ENCODE assay signal across 11 cellular contexts in genomic region chr12:121610239-121611149, GRCh38. TPM values are rescaled to one million over a fixed set of nuclear protein-coding genes. Genes with fewer than 3 reads are reported as not detected.
DNase-seq lines count a peak whose midpoint lies in the region; ATAC-seq and TF ChIP-seq lines count a peak whose summit lies in the region.
"Had no signal": no experiment of that assay in that cellular context is flagged by ENCODE, and none has a peak within 500 bp of the region (broad histone marks: within the 10 kb centered on the region; RNA-seq: fewer than 3 reads in every experiment).

No MANE protein-coding gene starts in this region.

- H3K27me3 Mint-ChIP-seq in activated CD4-positive, alpha-beta memory T cell treated with anti-CD3 and anti-CD28 coated beads for 36 hours: no peaks in the 10 kb centered on the region
- no peaks in the 10 kb centered on the region for H3K27me3 Mint-ChIP-seq in activated CD4-positive, alpha-beta memory T cell treated with anti-CD3 and anti-CD28 coated beads, Interleukin-2, amount 10 ng/mL, durations not matched to agents 7 days and 5 days
- no peaks in the 10 kb centered on the region for H3K27me3 Mint-ChIP-seq in type B pancreatic cell
- H3K27me3 Mint-ChIP-seq: activated B cell treated with CpG ODN at 0.5 μM for 24 hours had no signal

- H3K27ac ChIP-seq in coronary artery: peak overlapping the region; percentile 52 to 79
- H3K27ac ChIP-seq in muscle layer of duodenum (ENCODE audit: low read length): peak overlapping the region; percentile 61
- H3K27ac ChIP-seq: neutrophil had no signal

- H3K4me3 ChIP-seq in coronary artery (no peak overlapping the region), muscle layer of duodenum (ENCODE audit: low read depth in 1 of 2, low read length in 2 of 2) (no peak overlapping the region)

- ATAC-seq in HG03432 (IDR thresholded peaks at IDR 0.05; ENCODE audit: unreplicated experiment): no peak
- ATAC-seq in HG02763 (IDR thresholded peaks at IDR 0.05; ENCODE audit: unreplicated experiment): no peak

- H3K9me3 ChIP-seq in muscle layer of duodenum (ENCODE audit: control insufficient read depth in 1 of 2, low read length in 2 of 2): no peaks in the 10 kb centered on the region
- H3K9me3 ChIP-seq: neutrophil had no signal

- no peaks in the 10 kb centered on the region for H3K9me3 Mint-ChIP-seq in activated CD4-positive, alpha-beta memory T cell treated with anti-CD3 and anti-CD28 coated beads for 36 hours
- H3K9me3 Mint-ChIP-seq in activated CD4-positive, alpha-beta memory T cell treated with anti-CD3 and anti-CD28 coated beads, Interleukin-2, amount 10 ng/mL, durations not matched to agents 7 days and 5 days: no peaks in the 10 kb centered on the region
- H3K9me3 Mint-ChIP-seq in type B pancreatic cell: peaks cover 4% of the 10 kb centered on the region
- H3K9me3 Mint-ChIP-seq: activated B cell treated with CpG ODN at 0.5 μM for 24 hours had no signal

- no peaks in the 10 kb centered on the region for H3K36me3 Mint-ChIP-seq in activated CD4-positive, alpha-beta memory T cell treated with anti-CD3 and anti-CD28 coated beads for 36 hours
- no peaks in the 10 kb centered on the region for H3K36me3 Mint-ChIP-seq in activated CD4-positive, alpha-beta memory T cell treated with anti-CD3 and anti-CD28 coated beads, Interleukin-2, amount 10 ng/mL, durations not matched to agents 7 days and 5 days (ENCODE audit: low read depth)
- H3K36me3 Mint-ChIP-seq in type B pancreatic cell: no peaks in the 10 kb centered on the region

- TF ChIP-seq CTCF in coronary artery (IDR thresholded peaks at IDR 0.05) (no peak), type B pancreatic cell (conservative IDR thresholded peaks at IDR 0.05) (no peak)

- H3K27ac Mint-ChIP-seq in activated CD4-positive, alpha-beta memory T cell treated with anti-CD3 and anti-CD28 coated beads for 36 hours: peak overlapping the region; percentile 16
- H3K27ac Mint-ChIP-seq in activated CD4-positive, alpha-beta memory T cell treated with anti-CD3 and anti-CD28 coated beads, Interleukin-2, amount 10 ng/mL, durations not matched to agents 7 days and 5 days: no peak overlapping the region
- peak overlapping the region; percentile 9 for H3K27ac Mint-ChIP-seq in type B pancreatic cell
- H3K27ac Mint-ChIP-seq: activated B cell treated with CpG ODN at 0.5 μM for 24 hours had no signal

- intact Hi-C loops in activated CD4-positive, alpha-beta memory T cell treated with anti-CD3 and anti-CD28 coated beads for 36 hours (cut with micrococcal nuclease): no loop called here

- H3K27me3 ChIP-seq in muscle layer of duodenum (ENCODE audit: low read depth, low read length): no peaks in the 10 kb centered on the region
- H3K27me3 ChIP-seq: neutrophil had no signal

- CTCF ChIA-PET in activated CD4-positive, alpha-beta memory T cell treated with anti-CD3 and anti-CD28 coated beads for 36 hours (lab: Charles Lee): interaction anchor here (0.8 to 1.7 kb wide), 2 partner anchors 15 to 110 kb away, joined by 3 to 4 read pairs; no protein-coding TSS in a partner anchor
- CTCF ChIA-PET in activated CD4-positive, alpha-beta memory T cell treated with anti-CD3 and anti-CD28 coated beads, Interleukin-2, amount 10 ng/mL, durations not matched to agents 7 days and 5 days (lab: Charles Lee): no interaction called here

- H3K4me1 ChIP-seq in muscle layer of duodenum (ENCODE audit: control insufficient read depth in 1 of 2, insufficient read depth in 2 of 2, low read length in 2 of 2): peaks cover 10 to 12% of the 10 kb centered on the region in 2 donors

- H3K36me3 ChIP-seq in muscle layer of duodenum (ENCODE audit: control insufficient read depth in 1 of 2, insufficient read depth in 2 of 2, low read length in 2 of 2): no peaks in the 10 kb centered on the region
- H3K36me3 ChIP-seq: neutrophil had no signal

- H3K4me3 Mint-ChIP-seq in activated CD4-positive, alpha-beta memory T cell treated with anti-CD3 and anti-CD28 coated beads for 36 hours: no peak overlapping the region
- no peak overlapping the region for H3K4me3 Mint-ChIP-seq in activated CD4-positive, alpha-beta memory T cell treated with anti-CD3 and anti-CD28 coated beads, Interleukin-2, amount 10 ng/mL, durations not matched to agents 7 days and 5 days
- H3K4me3 Mint-ChIP-seq in type B pancreatic cell: peak overlapping the region; percentile 35
- H3K4me3 Mint-ChIP-seq: activated B cell treated with CpG ODN at 0.5 μM for 24 hours had no signal

- peaks cover 2% of the 10 kb centered on the region for H3K4me1 Mint-ChIP-seq in activated CD4-positive, alpha-beta memory T cell treated with anti-CD3 and anti-CD28 coated beads for 36 hours (ENCODE audit: low read depth)
- H3K4me1 Mint-ChIP-seq in activated CD4-positive, alpha-beta memory T cell treated with anti-CD3 and anti-CD28 coated beads, Interleukin-2, amount 10 ng/mL, durations not matched to agents 7 days and 5 days: peaks cover 9% of the 10 kb centered on the region
- H3K4me1 Mint-ChIP-seq in type B pancreatic cell (ENCODE audit: unreplicated experiment): peaks cover 18% of the 10 kb centered on the region

- POLR2A ChIA-PET in activated CD4-positive, alpha-beta memory T cell treated with anti-CD3 and anti-CD28 coated beads for 36 hours (lab: Charles Lee): no interaction called here
- POLR2A ChIA-PET in activated CD4-positive, alpha-beta memory T cell treated with anti-CD3 and anti-CD28 coated beads, Interleukin-2, amount 10 ng/mL, durations not matched to agents 7 days and 5 days (lab: Charles Lee): interaction anchor here (1.1 kb wide), 1 partner anchor 26 kb away, joined by 4 read pairs; no protein-coding TSS in a partner anchor

- no peak for DNase-seq in activated CD4-positive, alpha-beta memory T cell treated with anti-CD3 and anti-CD28 coated beads for 36 hours
- DNase-seq in activated CD4-positive, alpha-beta memory T cell treated with anti-CD3 and anti-CD28 coated beads, Interleukin-2, amount 10 ng/mL, durations not matched to agents 7 days and 5 days: no peak
- DNase-seq in coronary artery (ENCODE audit: low spot score) (no peak), type B pancreatic cell (ENCODE audit: extremely low spot score, unreplicated experiment) (no peak)
- DNase-seq in stimulated activated naive CD4-positive, alpha-beta T cell treated with Interleukin-2 at 50 U/mL for 16 hours (lab: John Stamatoyannopoulos, UW): no peak
- DNase-seq: activated B cell treated with CpG ODN at 0.5 μM for 24 hours, NCI-H2171 had no signal

RNA-seq across cellular contexts. Expression of gene ORAI1, which starts 15.8 kb away (rescaled TPM):
- total RNA-seq in activated CD4-positive, alpha-beta memory T cell treated with anti-CD3 and anti-CD28 coated beads for 36 hours: 10 to 100 TPM; 41.6 to 43.2 TPM
- 10 to 100 TPM; 69.0 to 70.3 TPM for total RNA-seq in activated CD4-positive, alpha-beta memory T cell treated with anti-CD3 and anti-CD28 coated beads, Interleukin-2, amount 10 ng/mL, durations not matched to agents 7 days and 5 days
- total RNA-seq in type B pancreatic cell (ENCODE audit: low replicate concordance): 10.5 and 12.9 TPM in 2 replicates

RNA-seq across cellular contexts. Expression of gene KDM2B, which starts 29.7 kb away (rescaled TPM):
- 10 to 100 TPM; 41.9 to 44.8 TPM for total RNA-seq in activated CD4-positive, alpha-beta memory T cell treated with anti-CD3 and anti-CD28 coated beads for 36 hours
- total RNA-seq in activated CD4-positive, alpha-beta memory T cell treated with anti-CD3 and anti-CD28 coated beads, Interleukin-2, amount 10 ng/mL, durations not matched to agents 7 days and 5 days: 10 to 100 TPM; 59.8 to 62.6 TPM
- total RNA-seq in type B pancreatic cell (ENCODE audit: low replicate concordance): 36.9 and 51.7 TPM in 2 replicates

RNA-seq across cellular contexts. Expression of gene MORN3, which starts 59.0 kb away (rescaled TPM):
- 1 to 10 TPM; 2.7 to 3.7 TPM for total RNA-seq in activated CD4-positive, alpha-beta memory T cell treated with anti-CD3 and anti-CD28 coated beads for 36 hours
- total RNA-seq in activated CD4-positive, alpha-beta memory T cell treated with anti-CD3 and anti-CD28 coated beads, Interleukin-2, amount 10 ng/mL, durations not matched to agents 7 days and 5 days: 1 to 10 TPM; 3.6 to 4.2 TPM
- total RNA-seq in type B pancreatic cell (ENCODE audit: low replicate concordance): 0.80 and 0.83 TPM in 2 replicates
